Comparison of ENCODE assay signal across 22 cellular contexts in the genomic region with DNA sequence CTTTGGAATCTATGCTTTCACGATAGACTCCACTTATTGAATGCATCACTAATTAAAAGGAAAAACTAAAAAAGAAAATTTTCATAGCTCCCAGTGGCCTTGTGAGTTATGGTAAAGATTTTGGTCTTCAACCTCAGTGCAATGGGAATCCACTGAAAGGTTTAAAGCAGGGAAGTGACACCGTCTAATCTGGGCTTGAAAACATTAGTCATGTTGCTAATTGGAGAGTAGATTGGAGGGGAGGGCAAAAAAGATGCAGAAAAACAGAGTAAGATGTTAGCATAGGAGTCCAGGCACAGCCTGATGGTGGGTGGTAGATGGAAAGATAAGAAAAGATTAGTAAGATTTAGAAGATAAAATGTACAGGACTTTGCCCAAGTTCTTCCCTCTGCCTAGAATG.
DNase-seq lines count a peak whose midpoint lies in the region; ATAC-seq and TF ChIP-seq lines count a peak whose summit lies in the region.
"Had no signal": no experiment of that assay in that cellular context is flagged by ENCODE, and none has a peak within 500 bp of the region (broad histone marks: within the 10 kb centered on the region; RNA-seq: fewer than 3 reads in every experiment).

No MANE protein-coding gene starts in this region.

- H3K36me3 ChIP-seq in SJCRH30: no peaks in the 10 kb centered on the region
- no peaks in the 10 kb centered on the region for H3K36me3 ChIP-seq in psoas muscle (ENCODE audit: insufficient read depth in 1 of 2, low read depth in 1 of 2)
- H3K36me3 ChIP-seq: BE2C, BLaER1 had no signal

- peak; percentile 36 to 73 for DNase-seq in SJCRH30
- DNase-seq in inferior parietal cortex (ENCODE audit: extremely low spot score): peak; percentile 6
- no peak for DNase-seq in psoas muscle
- DNase-seq in stimulated activated CD4-positive, alpha-beta T cell treated with anti-CD3 and anti-CD28 coated beads, Interleukin-4, amount 100 ng/mL, for 1 hour: no peak
- no peak for DNase-seq in COLO668 (lab: John Stamatoyannopoulos, UW; ENCODE audit: unreplicated experiment)
- no peak for DNase-seq in natural killer cell treated with Interleukin-12 subunit alpha and Interleukin-12 subunit beta and Interleukin-15 and Interleukin-18, amount 100 ng/mL, for 72 hours (ENCODE audit: low spot score)
- no peak for DNase-seq in NAMALWA (ENCODE audit: low spot score)
- DNase-seq: 8988T; ACHN; BE2C; C1 segment of cervical spinal cord; Caco-2; Calu3; CD4-positive, alpha-beta memory T cell; CD4-positive, CD25-positive, alpha-beta regulatory T cell; CD8-positive, alpha-beta memory T cell; DMS79 treated with DMSO at 0.1 percent for 48 hours; EL; GDM1 had no signal

- H3K9me3 ChIP-seq in SJCRH30 (replicated peaks) (no peaks in the 10 kb centered on the region), psoas muscle (no peaks in the 10 kb centered on the region)
- H3K9me3 ChIP-seq: BE2C, BLaER1, Caco-2 had no signal

- no peak overlapping the region for H3K4me3 Mint-ChIP-seq in natural killer cell treated with Interleukin-12 subunit alpha and Interleukin-12 subunit beta and Interleukin-15 and Interleukin-18, amount 100 ng/mL, for 72 hours
- H3K4me3 Mint-ChIP-seq: CD14-positive monocyte; CD4-positive, alpha-beta memory T cell; CD4-positive, CD25-positive, alpha-beta regulatory T cell; CD8-positive, alpha-beta memory T cell had no signal

- H3K36me3 Mint-ChIP-seq in natural killer cell treated with Interleukin-12 subunit alpha and Interleukin-12 subunit beta and Interleukin-15 and Interleukin-18, amount 100 ng/mL, for 72 hours: no peaks in the 10 kb centered on the region
- H3K36me3 Mint-ChIP-seq: CD14-positive monocyte; CD4-positive, alpha-beta memory T cell; CD4-positive, CD25-positive, alpha-beta regulatory T cell had no signal

- peak in 3 of 4 donors; percentile 47 to 71 (median 58) for ATAC-seq in psoas muscle
- no peak for ATAC-seq in natural killer cell treated with Interleukin-12 subunit alpha and Interleukin-12 subunit beta and Interleukin-15 and Interleukin-18, amount 100 ng/mL, for 72 hours
- ATAC-seq: GM12878 had no signal

- H3K4me3 ChIP-seq in SJCRH30: no peak overlapping the region
- no peak overlapping the region for H3K4me3 ChIP-seq in psoas muscle
- H3K4me3 ChIP-seq: BLaER1, GM12878 had no signal

- H3K27me3 ChIP-seq in SJCRH30 (no peaks in the 10 kb centered on the region), psoas muscle (ENCODE audit: insufficient read depth in 3 of 3, low read length in 2 of 3) (no peaks in the 10 kb centered on the region)
- H3K27me3 ChIP-seq: BE2C had no signal

- no peak overlapping the region for H3K27ac Mint-ChIP-seq in natural killer cell treated with Interleukin-12 subunit alpha and Interleukin-12 subunit beta and Interleukin-15 and Interleukin-18, amount 100 ng/mL, for 72 hours
- H3K27ac Mint-ChIP-seq: CD14-positive monocyte; CD4-positive, alpha-beta memory T cell; CD4-positive, CD25-positive, alpha-beta regulatory T cell; CD8-positive, alpha-beta memory T cell had no signal

- peaks cover 0 to 2% of the 10 kb centered on the region in 2 donors for H3K27me3 Mint-ChIP-seq in natural killer cell treated with Interleukin-12 subunit alpha and Interleukin-12 subunit beta and Interleukin-15 and Interleukin-18, amount 100 ng/mL, for 72 hours
- H3K27me3 Mint-ChIP-seq: CD4-positive, alpha-beta memory T cell; CD4-positive, CD25-positive, alpha-beta regulatory T cell had no signal

- peaks cover 12% of the 10 kb centered on the region for H3K9me3 Mint-ChIP-seq in natural killer cell treated with Interleukin-12 subunit alpha and Interleukin-12 subunit beta and Interleukin-15 and Interleukin-18, amount 100 ng/mL, for 72 hours
- H3K9me3 Mint-ChIP-seq: CD14-positive monocyte had no signal

- no peak for TF ChIP-seq CTCF in psoas muscle (IDR thresholded peaks at IDR 0.05)

- intact Hi-C loops in psoas muscle (cut with DNase I): no loop called here

- H3K4me1 ChIP-seq in SJCRH30 (peaks cover 36% of the 10 kb centered on the region), psoas muscle (no peaks in the 10 kb centered on the region)
- H3K4me1 ChIP-seq: BE2C, BLaER1, Caco-2 had no signal

- 55 to 76% (median 56%) methylated on average over 2 of the region's 2 CpGs for WGBS in psoas muscle, 3 donors

- H3K4me1 Mint-ChIP-seq in natural killer cell treated with Interleukin-12 subunit alpha and Interleukin-12 subunit beta and Interleukin-15 and Interleukin-18, amount 100 ng/mL, for 72 hours (ENCODE audit: low read depth in 2 of 2): no peaks in the 10 kb centered on the region
- H3K4me1 Mint-ChIP-seq: CD14-positive monocyte; CD4-positive, alpha-beta memory T cell; CD4-positive, CD25-positive, alpha-beta regulatory T cell; CD8-positive, alpha-beta memory T cell had no signal

- peak overlapping the region; percentile 96 for H3K27ac ChIP-seq in SJCRH30
- no peak overlapping the region for H3K27ac ChIP-seq in psoas muscle
- H3K27ac ChIP-seq: BLaER1 had no signal

Comparison
In these comparisons a context has a peak if more than half of its experiments do, and no peak if none do; other contexts are left out.
1. DNase-seq: peak in SJCRH30 (2 of 2) and inferior parietal cortex (single experiment); none in psoas muscle (0 of 2), stimulated activated CD4-positive, alpha-beta T cell treated with anti-CD3 and anti-CD28 coated beads, Interleukin-4, amount 100 ng/mL, for 1 hour (single experiment), COLO668 (single experiment), natural killer cell treated with Interleukin-12 subunit alpha and Interleukin-12 subunit beta and Interleukin-15 and Interleukin-18, amount 100 ng/mL, for 72 hours (single experiment) and NAMALWA (single experiment).
2. ATAC-seq: peak in psoas muscle (3 of 4); none in natural killer cell treated with Interleukin-12 subunit alpha and Interleukin-12 subunit beta and Interleukin-15 and Interleukin-18, amount 100 ng/mL, for 72 hours (0 of 2).